8 cellular contexts compared by ENCODE assay signal in the genomic region with DNA sequence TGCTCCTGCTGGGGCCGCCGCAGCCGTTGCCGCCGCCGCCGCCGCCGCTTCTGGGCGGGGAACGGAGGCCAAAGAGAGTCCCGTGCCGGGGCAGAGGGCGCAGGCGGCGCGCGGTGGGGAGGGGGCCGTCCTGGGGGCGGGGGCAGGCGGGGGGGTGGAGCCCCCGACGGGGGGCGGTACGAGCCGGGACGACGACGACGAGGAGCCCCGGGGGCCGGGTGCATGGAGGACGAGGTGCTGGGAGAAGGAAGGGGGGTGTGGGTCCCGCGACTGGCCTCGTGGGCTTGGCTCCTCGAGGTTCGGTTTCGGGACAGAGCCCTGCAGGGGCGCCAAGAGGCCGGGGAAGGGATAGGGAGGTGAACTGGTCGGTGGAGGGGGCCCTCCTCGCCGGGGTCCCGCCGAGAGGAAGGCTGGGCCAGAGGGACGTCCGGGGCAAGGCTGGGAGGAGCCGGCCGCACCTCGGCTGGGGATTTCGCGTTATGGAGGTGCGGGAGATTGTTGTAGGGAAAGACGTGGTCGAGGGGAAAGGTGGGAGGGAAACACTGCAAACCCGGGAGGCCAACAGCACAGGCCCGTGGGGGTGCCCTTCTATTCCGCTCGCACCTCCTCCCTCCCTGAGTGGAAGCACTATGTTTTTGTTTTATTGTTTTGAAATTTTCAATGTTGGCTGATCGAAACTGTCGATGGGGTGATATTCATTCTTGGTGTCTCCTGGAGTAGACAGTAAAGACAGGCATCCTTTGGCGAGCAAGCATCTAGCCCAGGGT. TPM values are rescaled to one million over a fixed set of nuclear protein-coding genes. Genes with fewer than 3 reads are reported as not detected.
DNase-seq lines count a peak whose midpoint lies in the region; ATAC-seq and TF ChIP-seq lines count a peak whose summit lies in the region.

No MANE protein-coding gene starts in this region.

- no peaks in the 10 kb centered on the region for H3K9me3 ChIP-seq in esophagus squamous epithelium

- DNase-seq in Ammon's horn (ENCODE audit: low spot score) (peak; percentile 2), HEK293T (ENCODE audit: extremely low spot score) (peak; percentile 53), esophagus squamous epithelium (lab: John Stamatoyannopoulos, UW) (no peak), neural crest cell (ENCODE audit: low read depth, low spot score) (peak; percentile 14), omental fat pad (ENCODE audit: low spot score) (no peak), NCI-H2171 (lab: John Stamatoyannopoulos, UW) (no peak), AML-193 (lab: John Stamatoyannopoulos, UW) (no peak)
- DNase-seq in activated CD4-positive, alpha-beta T cell treated with anti-CD3 and anti-CD28 coated beads, Interleukin-2, amount 10 ng/mL, durations not matched to agents 7 days and 5 days, result peak; percentile 37

- no peaks in the 10 kb centered on the region for H3K27me3 ChIP-seq in esophagus squamous epithelium

- H3K36me3 ChIP-seq in esophagus squamous epithelium, result no peaks in the 10 kb centered on the region

- no peak for TF ChIP-seq POLR2A in esophagus squamous epithelium (IDR thresholded peaks at IDR 0.05)

- no peaks in the 10 kb centered on the region for H3K9me3 Mint-ChIP-seq in activated CD4-positive, alpha-beta T cell treated with anti-CD3 and anti-CD28 coated beads, Interleukin-2, amount 10 ng/mL, durations not matched to agents 7 days and 5 days
- H3K9me3 Mint-ChIP-seq in neural crest cell, result no peaks in the 10 kb centered on the region

- 0 to 33% methylated on average over 7 to 37 of the region's 63 CpGs for WGBS in esophagus squamous epithelium, 2 donors

- CTCF ChIA-PET in HEK293T (lab: Yijun Ruan, JAX), result no interaction called here
- CTCF ChIA-PET in activated CD4-positive, alpha-beta T cell treated with anti-CD3 and anti-CD28 coated beads, Interleukin-2, amount 10 ng/mL, durations not matched to agents 7 days and 5 days (lab: Charles Lee), result interaction anchor here (0.9 kb wide), 1 partner anchor 52 kb away, joined by 3 read pairs; no protein-coding TSS in a partner anchor

- TF ChIP-seq CTCF in esophagus squamous epithelium (IDR thresholded peaks at IDR 0.05) (no peak), neural crest cell (conservative IDR thresholded peaks at IDR 0.05) (no peak), omental fat pad (IDR thresholded peaks at IDR 0.05) (no peak)

- ATAC-seq in omental fat pad (ENCODE audit: low FRiP score), result no peak

- no peak overlapping the region for H3K4me3 ChIP-seq in esophagus squamous epithelium

- peak overlapping the region; percentile 72 for H3K4me3 Mint-ChIP-seq in activated CD4-positive, alpha-beta T cell treated with anti-CD3 and anti-CD28 coated beads, Interleukin-2, amount 10 ng/mL, durations not matched to agents 7 days and 5 days
- peak overlapping the region; percentile 90 for H3K4me3 Mint-ChIP-seq in neural crest cell

- intact Hi-C loops in esophagus squamous epithelium (cut with DNase I), result no loop called here

- H3K27ac ChIP-seq in esophagus squamous epithelium, result peak overlapping the region; percentile 24 to 70 (median 54)

- H3K36me3 Mint-ChIP-seq in activated CD4-positive, alpha-beta T cell treated with anti-CD3 and anti-CD28 coated beads, Interleukin-2, amount 10 ng/mL, durations not matched to agents 7 days and 5 days (ENCODE audit: low read depth), result no peaks in the 10 kb centered on the region
- H3K36me3 Mint-ChIP-seq in neural crest cell (ENCODE audit: low read depth), result peaks cover 2% of the 10 kb centered on the region

- peak overlapping the region; percentile 36 for H3K27ac Mint-ChIP-seq in activated CD4-positive, alpha-beta T cell treated with anti-CD3 and anti-CD28 coated beads, Interleukin-2, amount 10 ng/mL, durations not matched to agents 7 days and 5 days
- peak overlapping the region; percentile 43 for H3K27ac Mint-ChIP-seq in neural crest cell (ENCODE audit: unreplicated experiment)

- H3K27me3 Mint-ChIP-seq in activated CD4-positive, alpha-beta T cell treated with anti-CD3 and anti-CD28 coated beads, Interleukin-2, amount 10 ng/mL, durations not matched to agents 7 days and 5 days, result peaks cover 4% of the 10 kb centered on the region
- no peaks in the 10 kb centered on the region for H3K27me3 Mint-ChIP-seq in neural crest cell (ENCODE audit: low read depth)

- peaks cover 13% of the 10 kb centered on the region for H3K4me1 Mint-ChIP-seq in activated CD4-positive, alpha-beta T cell treated with anti-CD3 and anti-CD28 coated beads, Interleukin-2, amount 10 ng/mL, durations not matched to agents 7 days and 5 days
- peaks cover 20% of the 10 kb centered on the region for H3K4me1 Mint-ChIP-seq in neural crest cell

- POLR2A ChIA-PET in HEK293T (lab: Yijun Ruan, JAX), result no interaction called here
- POLR2A ChIA-PET in activated CD4-positive, alpha-beta T cell treated with anti-CD3 and anti-CD28 coated beads, Interleukin-2, amount 10 ng/mL, durations not matched to agents 7 days and 5 days (lab: Charles Lee), result no interaction called here

- H3K4me1 ChIP-seq in esophagus squamous epithelium, result peaks cover 0 to 36% (median 0%) of the 10 kb centered on the region in 3 donors

TF ChIP-seq in HEK293T, 16 proteins besides CTCF, POLR2A, EP300 and RAD21:
- TF ChIP-seq FOXM1 (IDR thresholded peaks at IDR 0.05; ENCODE audit: borderline replicate concordance) (no peak), L3MBTL2 (conservative IDR thresholded peaks at IDR 0.05) (peak; percentile 84)

RNA-seq across cellular contexts. Expression of a gene that starts 1.9 kb away (rescaled TPM):
- total RNA-seq in activated CD4-positive, alpha-beta T cell treated with anti-CD3 and anti-CD28 coated beads, Interleukin-2, amount 10 ng/mL, durations not matched to agents 7 days and 5 days, result 1 to 10 TPM; 4.0 to 4.5 TPM
- total RNA-seq in esophagus squamous epithelium (1 to 10 TPM; 1.7 to 4.0 (median 2.7) TPM), neural crest cell (46.2 and 53.7 TPM in 2 replicates), omental fat pad (1 to 10 TPM; 4.9 to 8.0 (median 5.2) TPM)

Comparison
In these comparisons a context has a peak if more than half of its experiments do, and no peak if none do; other contexts are left out.
1. DNase-seq: peak in Ammon's horn (single experiment), HEK293T (single experiment), activated CD4-positive, alpha-beta T cell treated with anti-CD3 and anti-CD28 coated beads, Interleukin-2, amount 10 ng/mL, durations not matched to agents 7 days and 5 days (single experiment) and neural crest cell (single experiment); none in esophagus squamous epithelium (single experiment), omental fat pad (single experiment), NCI-H2171 (single experiment) and AML-193 (0 of 2).